Comparison of ENCODE assay signal across 10 cellular contexts in genomic region chr1:9190234-9190633, GRCh38.
"Had no signal": no experiment of that assay in that cellular context is flagged by ENCODE, and none has a peak within 500 bp of the region (broad histone marks: within the 10 kb centered on the region; RNA-seq: fewer than 3 reads in every experiment).

No MANE protein-coding gene starts in this region.

- H3K9me3 Mint-ChIP-seq: HFFc6, IgD-negative memory B cell had no signal

- H3K4me2 ChIP-seq: KMS-11 had no signal

- H3K9ac ChIP-seq: GM23248, KMS-11 had no signal

- H3K4me3 Mint-ChIP-seq: HFFc6 had no signal

- H3K27ac Mint-ChIP-seq: HFFc6, IgD-negative memory B cell had no signal

- H3K27ac ChIP-seq: GM23248, HL-60, KMS-11 had no signal

- H3K4me1 Mint-ChIP-seq: IgD-negative memory B cell had no signal

- H3K4me3 ChIP-seq: GM23248 had no signal

- DNase-seq: GM23248, GOT3, H7, HCEC 1CT, HFFc6, Karpas-422, KBM-7 had no signal

- H2AFZ ChIP-seq: GM23248 had no signal
